Comparison of ENCODE assay signal across 9 cellular contexts in genomic region chr9:16207161-16207560, GRCh38.
DNase-seq lines count a peak whose midpoint lies in the region; ATAC-seq, FAIRE-seq and TF ChIP-seq lines count a peak whose summit lies in the region.
"Had no signal": no experiment of that assay in that cellular context is flagged by ENCODE, and none has a peak within 500 bp of the region (broad histone marks: within the 10 kb centered on the region; RNA-seq: fewer than 3 reads in every experiment).

No MANE protein-coding gene starts in this region.

- H3K4me1 ChIP-seq in MM.1S (ENCODE audit: low read length) (no peaks in the 10 kb centered on the region), ovary (ENCODE audit: insufficient read depth) (no peaks in the 10 kb centered on the region)

- H3K9me3 ChIP-seq in MM.1S (replicated peaks; ENCODE audit: insufficient read depth, low read length) (no peaks in the 10 kb centered on the region), ovary (no peaks in the 10 kb centered on the region)

- H3F3A ChIP-seq in MM.1S (ENCODE audit: insufficient read depth, low read length): no peaks in the 10 kb centered on the region

- H3K9me2 ChIP-seq in MM.1S (replicated peaks; ENCODE audit: insufficient read depth, low read length): no peaks in the 10 kb centered on the region

- H3K36me3 ChIP-seq in MM.1S (replicated peaks; ENCODE audit: insufficient read depth, low read length) (no peaks in the 10 kb centered on the region), ovary (no peaks in the 10 kb centered on the region)

- H3K9ac ChIP-seq in MM.1S (ENCODE audit: low read length): peak overlapping the region; percentile 41; the same call in 1 of the 2 replicates

- H3K27ac ChIP-seq in MM.1S (ENCODE audit: low read length) (peak overlapping the region; percentile 61; the same call in 1 of the 2 replicates), ovary (peak overlapping the region in 1 of 2 donors; percentile 59)

- no peak for ATAC-seq in GM18873 (IDR thresholded peaks at IDR 0.05; ENCODE audit: low FRiP score, unreplicated experiment)
- no peak for ATAC-seq in HG03571 (IDR thresholded peaks at IDR 0.05; ENCODE audit: unreplicated experiment)
- no peak for ATAC-seq in HG03280 (IDR thresholded peaks at IDR 0.05; ENCODE audit: unreplicated experiment)

- TF ChIP-seq CTCF in MM.1S (IDR thresholded peaks at IDR 0.05; ENCODE audit: low read length) (no peak), ovary (IDR thresholded peaks at IDR 0.05) (no peak)

- H3K4me2 ChIP-seq in MM.1S (ENCODE audit: low read depth, low read length): peak overlapping the region; percentile 65

- TF ChIP-seq POLR2A in GM12892 (IDR thresholded peaks at IDR 0.05; ENCODE audit: low read depth, low read length) (no peak), ovary (IDR thresholded peaks at IDR 0.05) (peak; percentile 15)

- WGBS in ovary, 3 donors: 2 to 6% (median 4%) methylated on average over 9 of the region's 9 CpGs

- DNase-seq in GM12892 (ENCODE audit: insufficient read length) (no peak), MM.1S (peak; percentile 76), dermis blood vessel endothelial cell (peak; percentile 62), ovary (peak; percentile 70 to 78 (median 72)), NCI-H1417 (lab: John Stamatoyannopoulos, UW) (no peak)
- DNase-seq: small intestine had no signal

- H2AFZ ChIP-seq in MM.1S (ENCODE audit: low read length): peak overlapping the region; percentile 65

- no peaks in the 10 kb centered on the region for H3K79me2 ChIP-seq in MM.1S (ENCODE audit: low read length)

- peak; percentile 67 for FAIRE-seq in GM12892 (lab: Jason Lieb, UNC)
- FAIRE-seq: small intestine had no signal

- H3K27me3 ChIP-seq in MM.1S (replicated peaks; ENCODE audit: insufficient read depth, low read length): no peaks in the 10 kb centered on the region
- no peaks in the 10 kb centered on the region for H3K27me3 ChIP-seq in ovary

- H3K4me3 ChIP-seq in MM.1S (ENCODE audit: low read length): peak overlapping the region; percentile 51
- H3K4me3 ChIP-seq in ovary: peak overlapping the region; percentile 6

- intact Hi-C loops in ovary (cut with DNase I): no loop called here

- no peak for TF ChIP-seq EP300 in ovary (IDR thresholded peaks at IDR 0.05)

- no peaks in the 10 kb centered on the region for H4K20me1 ChIP-seq in MM.1S (ENCODE audit: insufficient read depth, low read length)

Comparison
In these comparisons a context has a peak if more than half of its experiments do, and no peak if none do; other contexts are left out.
1. DNase-seq: peak in MM.1S (single experiment), dermis blood vessel endothelial cell (single experiment) and ovary (5 of 5); none in GM12892 (single experiment) and NCI-H1417 (0 of 3).